ENCODE assay signal across 8 cellular contexts in genomic region chr10:98414578-98414931, GRCh38. TPM values are rescaled to one million over a fixed set of nuclear protein-coding genes. Genes with fewer than 3 reads are reported as not detected.
DNase-seq lines count a peak whose midpoint lies in the region; ATAC-seq and TF ChIP-seq lines count a peak whose summit lies in the region.

No MANE protein-coding gene starts in this region.

- H3K79me2 ChIP-seq in HCT116 (ENCODE audit: insufficient read depth, low read length), result 0 out of 2 replicates have a peak, but pooled peaks cover 7% of the 10 kb centered on the region

- H3K4me1 ChIP-seq in HCT116 (ENCODE audit: control insufficient read depth in 1 of 2, insufficient read depth in 2 of 2, low read length in 2 of 2), result peaks cover 13 to 22% of the 10 kb centered on the region in 2 experiments
- 0 out of 2 replicates have a peak, but pooled peaks cover 3% of the 10 kb centered on the region for H3K4me1 ChIP-seq in iPS DF 6.9 (ENCODE audit: control insufficient read depth, insufficient read depth, low read length)
- peaks cover 9 to 36% (median 19%) of the 10 kb centered on the region in 6 donors for H3K4me1 ChIP-seq in spleen

- no CpG with 5 or more reads among the region's 3 CpGs for whole genome bisulfite sequencing in iPS DF 6.9 (ENCODE audit: insufficient coverage, insufficient read length)
- 47 to 58% (median 53%) methylated on average over 3 of the region's 3 CpGs for WGBS in spleen, 5 donors

- intact Hi-C loops in HCT116 (cut with micrococcal nuclease), result loop anchor here (10.0 kb wide), 1 partner anchor 150 kb away; the partner anchor contains the start of gene LOXL4
- intact Hi-C loops in spleen (cut with DNase I; ENCODE audit: low total_unique reads), result no loop called here
- intact Hi-C loops in posterior vena cava (cut with DNase I), result no loop called here

- CTCF ChIA-PET in HCT116 (lab: Charles Lee), result interaction anchor here (2.1 kb wide), 1 partner anchor 10 kb away, joined by 22 read pairs; no protein-coding TSS in a partner anchor

- H3K9me3 ChIP-seq in HCT116 (ENCODE audit: control insufficient read depth in 1 of 2, insufficient read depth in 1 of 2, low read depth in 1 of 2, low read length in 2 of 2) (no peaks in the 10 kb centered on the region), iPS DF 6.9 (ENCODE audit: control insufficient read depth, insufficient read depth, low read length) (no peaks in the 10 kb centered on the region), spleen (no peaks in the 10 kb centered on the region)

- H2AFZ ChIP-seq in HCT116 (ENCODE audit: low read depth, low read length, poor library complexity, severe bottlenecking), result peak overlapping the region; percentile 13

- no peak for DNase-seq in HCT116 (ENCODE audit: low read depth, low spot score)
- no peak for DNase-seq in activated naive CD4-positive, alpha-beta T cell treated with anti-CD3 and anti-CD28 coated beads, Interleukin-2, amount 50 U/mL, for 72 hours (ENCODE audit: low spot score in 2 of 2)
- no peak for DNase-seq in iPS DF 6.9 (ENCODE audit: low read depth, low spot score)
- no peak for DNase-seq in spleen
- DNase-seq in amygdala (lab: John Stamatoyannopoulos, UW), result no peak
- DNase-seq in posterior vena cava (ENCODE audit: low spot score), result no peak
- no peak for DNase-seq in iPS-NIHi11 (ENCODE audit: low spot score)

- TF ChIP-seq POLR2A in HCT116 (IDR thresholded peaks at IDR 0.05; ENCODE audit: borderline replicate concordance, extremely low read depth, insufficient read depth, insufficient read length) (no peak), spleen (IDR thresholded peaks at IDR 0.05) (no peak)

- peak overlapping the region; percentile 76 for H3K4me2 ChIP-seq in HCT116 (ENCODE audit: low read length)

- peak; percentile 8 for ATAC-seq in HCT116
- peak; percentile 8 to 58 for ATAC-seq in activated naive CD4-positive, alpha-beta T cell treated with anti-CD3 and anti-CD28 coated beads, Interleukin-2, amount 50 U/mL, for 72 hours
- ATAC-seq in HG02678 (IDR thresholded peaks at IDR 0.05; ENCODE audit: unreplicated experiment), result no peak

- peak overlapping the region; percentile 82 to 92 for H3K4me3 ChIP-seq in HCT116 (replicated peaks in 1 of 2; ENCODE audit: low read depth in 1 of 2, low read length in 2 of 2)
- H3K4me3 ChIP-seq in iPS DF 6.9 (ENCODE audit: low read length), result peak overlapping the region; percentile 37; the same call in 1 of the 2 replicates
- peak overlapping the region; percentile 25 to 70 (median 38) for H3K4me3 ChIP-seq in spleen

- TF ChIP-seq CTCF in HCT116 (IDR thresholded peaks at IDR 0.05 in 2 of 3, conservative IDR thresholded peaks at IDR 0.05 in 1 of 3; ENCODE audit: borderline replicate concordance in 1 of 3, insufficient read depth in 1 of 3, low read depth in 2 of 3, low read length in 2 of 3), result no peak
- TF ChIP-seq CTCF in spleen (IDR thresholded peaks at IDR 0.05 in 8 of 11, conservative IDR thresholded peaks at IDR 0.05 in 3 of 11), result no peak

- H3K9me3 Mint-ChIP-seq in activated naive CD4-positive, alpha-beta T cell treated with anti-CD3 and anti-CD28 coated beads, Interleukin-2, amount 50 U/mL, for 72 hours, result no peaks in the 10 kb centered on the region

- H3K27ac ChIP-seq in HCT116 (ENCODE audit: low read depth, low read length), result peak overlapping the region; percentile 53
- H3K27ac ChIP-seq in iPS DF 6.9 (ENCODE audit: low read length), result no peak overlapping the region
- peak overlapping the region in 7 of 8 donors; percentile 61 to 84 (median 64) for H3K27ac ChIP-seq in spleen

- TF ChIP-seq RAD21 in HCT116 (IDR thresholded peaks at IDR 0.05; ENCODE audit: low read depth), result no peak

- POLR2A ChIA-PET in HCT116 (lab: Charles Lee), result interaction anchor here (0.7 to 1.0 kb wide), 4 partner anchors 13 to 29 kb away, joined by 3 read pairs; no protein-coding TSS in a partner anchor

- H3K36me3 ChIP-seq in HCT116 (ENCODE audit: control insufficient read depth in 1 of 2, insufficient read depth in 2 of 2, low read length in 2 of 2) (peaks cover 0 to under 1% of the 10 kb centered on the region in 2 experiments; a peak in 1 of 4 replicates), iPS DF 6.9 (ENCODE audit: control insufficient read depth, insufficient read depth, low read length) (no peaks in the 10 kb centered on the region; the same call in 1 of the 2 replicates), spleen (peaks cover 0 to 46% (median 33%) of the 10 kb centered on the region in 6 donors)

- BruUV-seq in HCT116 (replicated peaks; lab: Mats Ljungman, UMichigan), result TSS peak; percentile 42

- H4K20me1 ChIP-seq in HCT116 (ENCODE audit: insufficient read depth), result no peaks in the 10 kb centered on the region

- RAD21 ChIA-PET in HCT116 (lab: Charles Lee; ENCODE audit: low non-redundant PET in 1 of 2, low total read pairs in 2 of 2, uncharacterized antibody in 2 of 2, unreplicated experiment in 2 of 2), result no interaction called here

- no peaks in the 10 kb centered on the region for H3K36me3 Mint-ChIP-seq in activated naive CD4-positive, alpha-beta T cell treated with anti-CD3 and anti-CD28 coated beads, Interleukin-2, amount 50 U/mL, for 72 hours

- no peaks in the 10 kb centered on the region for H3K27me3 ChIP-seq in HCT116 (ENCODE audit: insufficient read depth, low read length)
- no peaks in the 10 kb centered on the region for H3K27me3 ChIP-seq in iPS DF 6.9 (ENCODE audit: control insufficient read depth, insufficient read depth, low read length)
- H3K27me3 ChIP-seq in spleen (replicated peaks in 1 of 7), result no peaks in the 10 kb centered on the region

- H3K9ac ChIP-seq in HCT116 (ENCODE audit: low read length), result peak overlapping the region; percentile 66

- peak overlapping the region; percentile 22 to 84 for H3K27ac Mint-ChIP-seq in activated naive CD4-positive, alpha-beta T cell treated with anti-CD3 and anti-CD28 coated beads, Interleukin-2, amount 50 U/mL, for 72 hours

- H3K9me2 ChIP-seq in HCT116 (ENCODE audit: insufficient read depth), result no peaks in the 10 kb centered on the region

TF ChIP-seq in HCT116, 20 proteins besides CTCF, POLR2A, EP300 and RAD21:
- TF ChIP-seq EZH2 (IDR thresholded peaks at IDR 0.05) (no peak), ATF3 (IDR thresholded peaks at IDR 0.05) (no peak)

RNA-seq across cellular contexts. Expression of gene PYROXD2, which starts 0.4 kb away (rescaled TPM):
- total RNA-seq in HCT116 (2021; ENCODE audit: unreplicated experiment), result 14.2 TPM
- polyA plus RNA-seq in HCT116 (2012), result 8.3 and 9.5 TPM in 2 replicates
- total RNA-seq in activated naive CD4-positive, alpha-beta T cell treated with anti-CD3 and anti-CD28 coated beads, Interleukin-2, amount 50 U/mL, for 72 hours, result 1 to 10 TPM; 2.3 to 7.0 TPM
- total RNA-seq in spleen, result 10 to 100 TPM in 4 of 7 donors, 1 to 10 TPM in 3; 4.7 to 17.5 (median 10.5) TPM
- 10 to 100 TPM; 10.4 to 26.0 (median 12.6) TPM for polyA plus RNA-seq in spleen
- total RNA-seq in posterior vena cava, result 1 to 10 TPM; 7.0 to 9.6 TPM

RNA-seq across cellular contexts. Expression of gene HPS1, which starts 32.2 kb away (rescaled TPM):
- total RNA-seq in HCT116 (2021; ENCODE audit: unreplicated experiment) (64.3 TPM), spleen (100 to 1,000 TPM in 2 of 7 donors, 10 to 100 TPM in 5; 80.2 to 132 (median 94.2) TPM), posterior vena cava (10 to 100 TPM; 53.2 to 60.8 TPM)
- 57.4 and 57.5 TPM in 2 replicates for polyA plus RNA-seq in HCT116 (2012)
- total RNA-seq in activated naive CD4-positive, alpha-beta T cell treated with anti-CD3 and anti-CD28 coated beads, Interleukin-2, amount 50 U/mL, for 72 hours, result 10 to 100 TPM; 22.8 to 57.4 TPM
- 10 to 100 TPM; 49.5 to 67.0 (median 56.4) TPM for polyA plus RNA-seq in spleen

Comparison
In these comparisons a context has a peak if more than half of its experiments do, and no peak if none do; other contexts are left out.
1. H3K4me3 ChIP-seq: peak in every context shown above with its lines; median percentile 87 in HCT116; 38 in spleen; 37 in iPS DF 6.9.